In the genomic region with DNA sequence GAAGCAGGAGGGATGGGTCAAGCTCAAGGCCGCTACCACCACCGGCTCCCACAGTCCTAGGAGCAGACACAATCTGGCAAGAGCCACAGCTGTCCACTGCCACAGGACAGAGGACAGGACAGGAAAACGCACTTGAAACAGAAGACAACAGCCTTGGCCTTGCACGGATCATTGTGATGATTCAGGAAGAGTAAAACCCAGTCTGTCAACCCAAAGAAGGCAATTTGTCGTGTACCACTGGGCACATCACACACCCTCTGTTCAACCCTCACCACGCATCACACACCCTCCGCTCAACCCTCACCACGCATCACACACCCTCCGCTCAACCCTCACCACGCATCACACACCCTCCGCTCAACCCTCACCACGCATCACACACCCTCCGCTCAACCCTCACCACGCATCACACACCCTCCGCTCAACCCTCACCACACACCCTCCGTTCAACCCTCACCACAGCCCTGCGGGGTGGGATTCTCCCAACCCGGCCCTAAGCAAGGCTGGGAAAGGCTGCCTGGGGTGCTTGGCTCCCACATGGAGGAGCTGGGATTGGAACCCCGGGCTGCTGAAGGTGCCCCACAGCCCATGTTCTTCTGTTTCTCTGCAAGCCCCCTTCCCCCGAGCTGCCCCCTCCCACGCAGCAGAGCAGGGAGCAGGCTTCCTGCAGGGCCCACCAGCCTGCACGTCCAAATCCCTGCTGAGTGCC, we compare ENCODE assay signal across 6 cellular contexts. TPM values are rescaled to one million over a fixed set of nuclear protein-coding genes. Genes with fewer than 3 reads are reported as not detected.
DNase-seq lines count a peak whose midpoint lies in the region; ATAC-seq lines count a peak whose summit lies in the region.

No MANE protein-coding gene starts in this region.

- peaks cover 76% of the 10 kb centered on the region for H3K36me3 Mint-ChIP-seq in activated CD8-positive, alpha-beta T cell treated with anti-CD3 and anti-CD28 coated beads, Interleukin-2, amount 10 ng/mL, durations not matched to agents 7 days and 5 days (ENCODE audit: low read depth)
- H3K36me3 Mint-ChIP-seq in naive thymus-derived CD8-positive, alpha-beta T cell, result peaks cover 0 to 48% (median 6%) of the 10 kb centered on the region in 3 donors

- no peak for ATAC-seq in activated CD8-positive, alpha-beta T cell treated with anti-CD3 and anti-CD28 coated beads, Interleukin-2, amount 10 ng/mL, durations not matched to agents 7 days and 5 days
- ATAC-seq in naive thymus-derived CD8-positive, alpha-beta T cell, result no peak
- no peak for ATAC-seq in GM19035 (IDR thresholded peaks at IDR 0.05; ENCODE audit: unreplicated experiment)

- H3K9me3 Mint-ChIP-seq in activated CD8-positive, alpha-beta T cell treated with anti-CD3 and anti-CD28 coated beads, Interleukin-2, amount 10 ng/mL, durations not matched to agents 7 days and 5 days (ENCODE audit: insufficient read depth), result no peaks in the 10 kb centered on the region
- H3K9me3 Mint-ChIP-seq in naive thymus-derived CD8-positive, alpha-beta T cell, result no peaks in the 10 kb centered on the region

- H3K4me1 Mint-ChIP-seq in activated CD8-positive, alpha-beta T cell treated with anti-CD3 and anti-CD28 coated beads, Interleukin-2, amount 10 ng/mL, durations not matched to agents 7 days and 5 days (ENCODE audit: low read depth), result peaks cover 93% of the 10 kb centered on the region
- peaks cover 46 to 96% (median 88%) of the 10 kb centered on the region in 4 donors for H3K4me1 Mint-ChIP-seq in naive thymus-derived CD8-positive, alpha-beta T cell

- peak overlapping the region; percentile 80 for H3K27ac Mint-ChIP-seq in activated CD8-positive, alpha-beta T cell treated with anti-CD3 and anti-CD28 coated beads, Interleukin-2, amount 10 ng/mL, durations not matched to agents 7 days and 5 days
- peak overlapping the region; percentile 86 to 96 (median 94) for H3K27ac Mint-ChIP-seq in naive thymus-derived CD8-positive, alpha-beta T cell

- CTCF ChIA-PET in activated CD8-positive, alpha-beta T cell treated with anti-CD3 and anti-CD28 coated beads, Interleukin-2, amount 10 ng/mL, durations not matched to agents 7 days and 5 days (lab: Charles Lee), result interaction anchor here (0.9 to 20.9 kb wide), 7 partner anchors 5 to 257 kb away, joined by 3 to 491 read pairs (median 306); a partner anchor contains a TSS

- no peaks in the 10 kb centered on the region for H3K27me3 Mint-ChIP-seq in activated CD8-positive, alpha-beta T cell treated with anti-CD3 and anti-CD28 coated beads, Interleukin-2, amount 10 ng/mL, durations not matched to agents 7 days and 5 days (ENCODE audit: low read depth)
- H3K27me3 Mint-ChIP-seq in naive thymus-derived CD8-positive, alpha-beta T cell, result no peaks in the 10 kb centered on the region

- POLR2A ChIA-PET in activated CD8-positive, alpha-beta T cell treated with anti-CD3 and anti-CD28 coated beads, Interleukin-2, amount 10 ng/mL, durations not matched to agents 7 days and 5 days (lab: Charles Lee), result interaction anchor here (0.9 to 27.1 kb wide), 5 partner anchors 5 to 569 kb away, joined by 3 to 469 read pairs (median 3); a partner anchor contains a TSS
- POLR2A ChIA-PET in naive thymus-derived CD8-positive, alpha-beta T cell (lab: Charles Lee), result interaction anchor here (1.2 to 45.7 kb wide), 5 partner anchors 1 to 84 kb away, joined by 3 to 2449 read pairs (median 7); a partner anchor contains a TSS

- H3K4me3 Mint-ChIP-seq in activated CD8-positive, alpha-beta T cell treated with anti-CD3 and anti-CD28 coated beads, Interleukin-2, amount 10 ng/mL, durations not matched to agents 7 days and 5 days, result peak overlapping the region; percentile 46
- H3K4me3 Mint-ChIP-seq in naive thymus-derived CD8-positive, alpha-beta T cell, result peak overlapping the region; percentile 50 to 88 (median 79)

- DNase-seq in Daoy (ENCODE audit: low read depth), result peak; percentile 38
- no peak for DNase-seq in activated CD8-positive, alpha-beta T cell treated with anti-CD3 and anti-CD28 coated beads, Interleukin-2, amount 10 ng/mL, durations not matched to agents 7 days and 5 days
- DNase-seq in naive thymus-derived CD8-positive, alpha-beta T cell, result peak in 1 of 10 donors; percentile 14
- DNase-seq in SIG-M5 treated with dmso at 0.1 percent for 504 hours (lab: John Stamatoyannopoulos, UW; ENCODE audit: unreplicated experiment), result no peak
- DNase-seq in C1 segment of cervical spinal cord (lab: John Stamatoyannopoulos, UW), result no peak

RNA-seq across cellular contexts. Expression of a gene that starts 11.3 kb away (rescaled TPM):
- 0.06 and 0.15 TPM in 2 replicates for total RNA-seq in Daoy (2014; rRNA removed; shearing (Covaris generic))
- 1 to 10 TPM in 1 of 2 experiments, under 1 TPM in 1; 0.61 to 1.2 TPM for total RNA-seq in activated CD8-positive, alpha-beta T cell treated with anti-CD3 and anti-CD28 coated beads, Interleukin-2, amount 10 ng/mL, durations not matched to agents 7 days and 5 days
- total RNA-seq in naive thymus-derived CD8-positive, alpha-beta T cell, result 10 to 100 TPM in 1 of 2 experiments, 1 to 10 TPM in 1; 9.0 to 10.3 TPM
- polyA plus RNA-seq in naive thymus-derived CD8-positive, alpha-beta T cell, result under 1 TPM; 0.09 to 0.38 (median 0.13) TPM

RNA-seq across cellular contexts. Expression of a gene that starts 22.7 kb away (rescaled TPM):
- 27.0 and 35.6 TPM in 2 replicates for total RNA-seq in Daoy (2014; rRNA removed; shearing (Covaris generic))
- total RNA-seq in activated CD8-positive, alpha-beta T cell treated with anti-CD3 and anti-CD28 coated beads, Interleukin-2, amount 10 ng/mL, durations not matched to agents 7 days and 5 days, result 100 to 1,000 TPM; 145 to 150 TPM
- total RNA-seq in naive thymus-derived CD8-positive, alpha-beta T cell, result 100 to 1,000 TPM; 217 to 226 TPM
- 100 to 1,000 TPM; 137 to 164 (median 154) TPM for polyA plus RNA-seq in naive thymus-derived CD8-positive, alpha-beta T cell

RNA-seq across cellular contexts. Expression of a gene that starts 45.4 kb away (rescaled TPM):
- total RNA-seq in Daoy (2014; rRNA removed; shearing (Covaris generic)), result 14.0 and 15.0 TPM in 2 replicates
- 10 to 100 TPM; 32.9 to 34.0 TPM for total RNA-seq in activated CD8-positive, alpha-beta T cell treated with anti-CD3 and anti-CD28 coated beads, Interleukin-2, amount 10 ng/mL, durations not matched to agents 7 days and 5 days
- total RNA-seq in naive thymus-derived CD8-positive, alpha-beta T cell, result 10 to 100 TPM; 50.7 to 54.1 TPM
- 10 to 100 TPM; 22.1 to 57.4 (median 36.1) TPM for polyA plus RNA-seq in naive thymus-derived CD8-positive, alpha-beta T cell

RNA-seq across cellular contexts. Expression of a gene that starts 52.7 kb away (rescaled TPM):
- total RNA-seq in Daoy (2014; rRNA removed; shearing (Covaris generic)), result 6.7 and 10.4 TPM in 2 replicates
- 10 to 100 TPM; 84.2 to 90.2 TPM for total RNA-seq in activated CD8-positive, alpha-beta T cell treated with anti-CD3 and anti-CD28 coated beads, Interleukin-2, amount 10 ng/mL, durations not matched to agents 7 days and 5 days
- total RNA-seq in naive thymus-derived CD8-positive, alpha-beta T cell, result 100 to 1,000 TPM; 128 to 135 TPM
- polyA plus RNA-seq in naive thymus-derived CD8-positive, alpha-beta T cell, result 10 to 100 TPM; 26.6 to 55.5 (median 30.3) TPM
